Comparison of ENCODE assay signal across 16 cellular contexts in genomic region chr11:86185346-86185745, GRCh38. TPM values are rescaled to one million over a fixed set of nuclear protein-coding genes. Genes with fewer than 3 reads are reported as not detected.
A peak's percentile ranks its signal among the peaks of the same experiment; 100 is the strongest.
DNase-seq lines count a peak whose midpoint lies in the region; ATAC-seq and TF ChIP-seq lines count a peak whose summit lies in the region.
"Had no signal": no experiment of that assay in that cellular context is flagged by ENCODE, and none has a peak within 500 bp of the region (broad histone marks: within the 10 kb centered on the region; RNA-seq: fewer than 3 reads in every experiment).

No MANE protein-coding gene starts in this region.

- H3K9ac ChIP-seq in OCI-LY1 (ENCODE audit: low read length) (no peak overlapping the region), subcutaneous abdominal adipose tissue (ENCODE audit: low read length in 5 of 5) (no peak overlapping the region)

- ATAC-seq in left ventricle myocardium superior = peak; percentile 55
- ATAC-seq: HepG2 had no signal

- TF ChIP-seq CTCF in OCI-LY1 (IDR thresholded peaks at IDR 0.05; ENCODE audit: low read length) = no peak

- H3K9me2 ChIP-seq in OCI-LY1 (ENCODE audit: low read depth, low read length) = no peaks in the 10 kb centered on the region

- no peak overlapping the region for H3K4me2 ChIP-seq in OCI-LY1 (ENCODE audit: low read length)

- H3K79me2 ChIP-seq in OCI-LY1 (ENCODE audit: insufficient read depth, low read length) = no peaks in the 10 kb centered on the region

- H3K4me1 ChIP-seq in OCI-LY1 (ENCODE audit: insufficient read depth, low read length, severe bottlenecking) (peaks cover 63% of the 10 kb centered on the region), subcutaneous abdominal adipose tissue (ENCODE audit: control insufficient read depth in 5 of 5, insufficient read depth in 5 of 5, low read length in 5 of 5) (peaks cover 2 to 44% (median 19%) of the 10 kb centered on the region in 5 donors)

- H3K27ac ChIP-seq in OCI-LY1 (ENCODE audit: low read depth, low read length, poor library complexity, severe bottlenecking) (peak overlapping the region; percentile 9), subcutaneous abdominal adipose tissue (ENCODE audit: low read depth, low read length) (peak overlapping the region; percentile 59)
- H3K27ac ChIP-seq: 22Rv1 had no signal

- no peaks in the 10 kb centered on the region for H3K27me3 ChIP-seq in OCI-LY1 (ENCODE audit: insufficient read depth, low read length)
- no peaks in the 10 kb centered on the region for H3K27me3 ChIP-seq in subcutaneous abdominal adipose tissue (ENCODE audit: control insufficient read depth in 5 of 5, insufficient read depth in 4 of 5, low read length in 5 of 5)

- H2AFZ ChIP-seq in OCI-LY1 (ENCODE audit: low read length) = no peak overlapping the region

- H3K36me3 ChIP-seq in OCI-LY1 (ENCODE audit: insufficient read depth, low read length) (no peaks in the 10 kb centered on the region), subcutaneous abdominal adipose tissue (ENCODE audit: control insufficient read depth in 5 of 5, insufficient read depth in 5 of 5, low read length in 5 of 5) (no peaks in the 10 kb centered on the region)

- no peak overlapping the region for H3K4me3 ChIP-seq in OCI-LY1 (ENCODE audit: low read depth, low read length, poor library complexity, severe bottlenecking)
- H3K4me3 ChIP-seq in subcutaneous abdominal adipose tissue (ENCODE audit: low read depth in 1 of 5, low read length in 5 of 5) = no peak overlapping the region

- intact Hi-C loops in left ventricle myocardium superior (cut with micrococcal nuclease) = no loop called here

- H4K20me1 ChIP-seq in OCI-LY1 (ENCODE audit: insufficient read depth, low read length) = no peaks in the 10 kb centered on the region

- DNase-seq in DMS 273 (lab: John Stamatoyannopoulos, UW; ENCODE audit: unreplicated experiment) (peak; percentile 15), DMS 273 treated with DMSO at 0.1 percent for 48 hours (lab: John Stamatoyannopoulos, UW) (no peak), left ventricle myocardium superior (no peak), RKO (ENCODE audit: low spot score) (no peak), GM19238 (ENCODE audit: insufficient read length, low spot score) (no peak)
- DNase-seq: Caco-2; CD8-positive, alpha-beta memory T cell; DMS153; DMS79 treated with DMSO at 0.1 percent for 48 hours; EL; HCEC 1CT; HFFc6 had no signal

- H3F3A ChIP-seq in OCI-LY1 (ENCODE audit: insufficient read depth, low read length) = no peaks in the 10 kb centered on the region

- H3K9me3 ChIP-seq in OCI-LY1 (ENCODE audit: low read length) = no peaks in the 10 kb centered on the region
- no peaks in the 10 kb centered on the region for H3K9me3 ChIP-seq in subcutaneous abdominal adipose tissue (ENCODE audit: control insufficient read depth in 5 of 5, low read length in 5 of 5)
- H3K9me3 ChIP-seq: Caco-2 had no signal

RNA-seq across cellular contexts. Expression of gene EED, which starts 59.2 kb away (rescaled TPM):
- total RNA-seq in left ventricle myocardium superior = 14.5 TPM
